21 cellular contexts compared by ENCODE assay signal in genomic region chr6:90846824-90847223, GRCh38.
DNase-seq lines count a peak whose midpoint lies in the region; ATAC-seq and TF ChIP-seq lines count a peak whose summit lies in the region.
"Had no signal": no experiment of that assay in that cellular context is flagged by ENCODE, and none has a peak within 500 bp of the region (broad histone marks: within the 10 kb centered on the region; RNA-seq: fewer than 3 reads in every experiment).

No MANE protein-coding gene starts in this region.

- H3K27ac ChIP-seq in 22Rv1: no peak overlapping the region
- no peak overlapping the region for H3K27ac ChIP-seq in OCI-LY7 (ENCODE audit: low read depth, low read length, poor library complexity, severe bottlenecking)
- H3K27ac ChIP-seq in epithelial cell of prostate: peak overlapping the region; percentile 75
- H3K27ac ChIP-seq: cardiac muscle cell, GM23248, neural progenitor cell, sigmoid colon had no signal

- intact Hi-C loops in OCI-LY7 (cut with micrococcal nuclease; ENCODE audit: unreplicated experiment): no loop called here

- ATAC-seq in HG02981 (IDR thresholded peaks at IDR 0.05; ENCODE audit: unreplicated experiment): no peak
- ATAC-seq: left cardiac atrium had no signal

- BruUV-seq in OCI-LY7 (replicated peaks; lab: Mats Ljungman, UMichigan): no TSS peak

- no peaks in the 10 kb centered on the region for H3K4me1 ChIP-seq in OCI-LY7 (ENCODE audit: insufficient read depth, low read length, poor library complexity, severe bottlenecking)
- H3K4me1 ChIP-seq: neural progenitor cell, sigmoid colon had no signal

- H3K36me3 ChIP-seq in OCI-LY7 (ENCODE audit: insufficient read depth, low read length): no peaks in the 10 kb centered on the region
- H3K36me3 ChIP-seq: cardiac muscle cell, neural progenitor cell, sigmoid colon had no signal

- peak; percentile 13; the same call in 1 of the 2 replicates for TF ChIP-seq CTCF in 22Rv1 (IDR thresholded peaks at IDR 0.05)
- TF ChIP-seq CTCF in OCI-LY7 (conservative IDR thresholded peaks at IDR 0.05; ENCODE audit: low read length): 0 out of 2 replicates have a peak, but pooled peaks have one; percentile 17

- DNase-seq in DMS53 (lab: John Stamatoyannopoulos, UW) (peak; percentile 53), OCI-LY7 (ENCODE audit: low spot score) (no peak), epithelial cell of prostate (ENCODE audit: low read depth, low spot score) (peak; percentile 10), NCI-H2029 treated with DMSO at 0.1 percent for 48 hours (lab: John Stamatoyannopoulos, UW) (no peak), HUDEP-2 (lab: John Stamatoyannopoulos, UW; ENCODE audit: unreplicated experiment in 76 of 76) (no peak), DMS114 treated with DMSO at 0.1 percent for 48 hours (lab: John Stamatoyannopoulos, UW; ENCODE audit: unreplicated experiment) (no peak)
- DNase-seq: activated B cell treated with CpG ODN at 0.5 μM for 24 hours; activated CD4-positive, alpha-beta T cell treated with anti-CD3 and anti-CD28 coated beads, Interleukin-2, amount 50 U/mL, for 4 hours; activated naive CD4-positive, alpha-beta T cell treated with anti-CD3 and anti-CD28 coated beads, Interleukin-2, amount 50 U/mL, for 16 hours; endodermal cell; glutamatergic neuron; GM23248; left cardiac atrium; NCI-H1694 treated with DMSO at 0.1 percent for 48 hours; posterior cingulate gyrus; sigmoid colon; T1000 had no signal

- H3K4me2 ChIP-seq in OCI-LY7 (ENCODE audit: low read length): no peak overlapping the region
- H3K4me2 ChIP-seq: neural progenitor cell had no signal

- H3K79me2 ChIP-seq in OCI-LY7 (ENCODE audit: insufficient read depth, low read depth, low read length): no peaks in the 10 kb centered on the region

- no peaks in the 10 kb centered on the region for H3K9me2 ChIP-seq in OCI-LY7 (ENCODE audit: insufficient read depth, low read length)

- H4K20me1 ChIP-seq in OCI-LY7 (ENCODE audit: insufficient read depth, low read length): no peaks in the 10 kb centered on the region

- H2AFZ ChIP-seq in OCI-LY7 (ENCODE audit: low read length): no peak overlapping the region
- H2AFZ ChIP-seq: GM23248, neural progenitor cell had no signal

- POLR2A ChIA-PET in OCI-LY7 (lab: Charles Lee): interaction anchor here (1.1 kb wide), 1 partner anchor 17 kb away, joined by 3 read pairs; no protein-coding TSS in a partner anchor

- CTCF ChIA-PET in OCI-LY7 (lab: Charles Lee; ENCODE audit: unreplicated experiment): no interaction called here

- no peaks in the 10 kb centered on the region for H3K9me3 ChIP-seq in OCI-LY7 (ENCODE audit: low read length)
- H3K9me3 ChIP-seq: sigmoid colon had no signal

- no peak overlapping the region for H3K4me3 ChIP-seq in OCI-LY7 (ENCODE audit: low read depth, low read length, poor library complexity, severe bottlenecking)
- H3K4me3 ChIP-seq: cardiac muscle cell, GM23248, neural progenitor cell, sigmoid colon had no signal

Comparison
In these comparisons a context has a peak if more than half of its experiments do, and no peak if none do; other contexts are left out.
1. DNase-seq: peak in DMS53 (single experiment) and epithelial cell of prostate (single experiment); none in OCI-LY7 (single experiment), NCI-H2029 treated with DMSO at 0.1 percent for 48 hours (single experiment), HUDEP-2 (0 of 76) and DMS114 treated with DMSO at 0.1 percent for 48 hours (single experiment).